20 cellular contexts compared by ENCODE assay signal in the genomic region with DNA sequence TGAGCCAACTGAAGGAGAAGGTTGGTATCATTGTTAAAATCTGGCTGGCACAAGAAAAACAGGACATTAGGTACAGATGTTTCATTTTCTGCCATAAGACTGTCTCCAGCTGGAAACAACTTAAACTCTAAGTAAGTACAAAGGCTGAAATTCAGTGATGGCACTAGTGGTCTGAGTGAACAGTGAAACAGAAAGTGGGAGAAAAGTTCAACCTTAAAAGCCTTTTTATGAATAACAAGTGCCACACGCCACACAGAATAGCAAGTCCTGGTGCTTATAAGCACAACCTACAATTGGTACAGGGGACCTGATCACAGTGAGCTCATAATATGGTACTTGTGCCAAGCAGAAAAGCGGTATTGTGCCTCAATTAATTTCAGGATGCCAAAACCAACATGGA.
"Had no signal": no experiment of that assay in that cellular context is flagged by ENCODE, and none has a peak within 500 bp of the region (broad histone marks: within the 10 kb centered on the region; RNA-seq: fewer than 3 reads in every experiment).

No MANE protein-coding gene starts in this region.

- H3K4me1 ChIP-seq: gastrocnemius medialis, heart right ventricle, parathyroid adenoma, psoas muscle, spleen had no signal

- H3K27me3 Mint-ChIP-seq: stimulated activated memory B cell treated with anti-CD40 and anti-IgM and Interleukin-4, amounts not matched to agents 10 μg/mL and 1 μg/mL and 100 μg/mL, for 72 hours had no signal

- H3K9ac ChIP-seq: parathyroid adenoma had no signal

- H2AFZ ChIP-seq: parathyroid adenoma had no signal

- H3K27me3 ChIP-seq: dorsolateral prefrontal cortex, gastrocnemius medialis, heart right ventricle, spleen had no signal

- H3K36me3 ChIP-seq: thoracic aorta had no signal

- H3K27ac ChIP-seq: dorsolateral prefrontal cortex, gastrocnemius medialis, heart right ventricle, parathyroid adenoma, psoas muscle, spleen, thoracic aorta had no signal

- H3K79me2 ChIP-seq: parathyroid adenoma had no signal

- DNase-seq: cortex of kidney; dorsolateral prefrontal cortex; effector CD8-positive, alpha-beta T cell; gastrocnemius medialis; heart right ventricle; islet precursor cell; mammary epithelial cell; naive thymus-derived CD4-positive, alpha-beta T cell; nephron progenitor cell; psoas muscle; retina; spleen; stimulated activated CD4-positive, alpha-beta T cell treated with anti-CD3 and anti-CD28 coated beads, Interleukin-15, amount 100 ng/mL, for 24 hours; stimulated activated CD4-positive, alpha-beta T cell treated with anti-CD3 and anti-CD28 coated beads, Interleukin-1b, Interleukin-23, amount 100 ng/mL, for 48 hours; stimulated activated CD4-positive, alpha-beta T cell treated with anti-CD3 and anti-CD28 coated beads, Interleukin-4, amount 100 ng/mL, for 24 hours had no signal

- H3K4me3 Mint-ChIP-seq: naive thymus-derived CD4-positive, alpha-beta T cell; nephron progenitor cell; stimulated activated memory B cell treated with anti-CD40 and anti-IgM and Interleukin-4, amounts not matched to agents 10 μg/mL and 1 μg/mL and 100 μg/mL, for 72 hours; stimulated activated naive CD8-positive, alpha-beta T cell treated with anti-CD3 and anti-CD28 coated beads, Interleukin-15, Interleukin-2, amounts not matched to agents 100 ng/mL and 50 ng/mL, for 24 hours had no signal

- H3K4me3 ChIP-seq: dorsolateral prefrontal cortex, gastrocnemius medialis, heart right ventricle, psoas muscle, spleen, thoracic aorta had no signal

- ATAC-seq: gastrocnemius medialis; heart right ventricle; left lobe of liver; naive thymus-derived CD4-positive, alpha-beta T cell; psoas muscle; stimulated activated memory B cell treated with anti-CD40 and anti-IgM and Interleukin-4, amounts not matched to agents 10 μg/mL and 1 μg/mL and 100 μg/mL, for 72 hours had no signal

- H3K9me3 ChIP-seq: gastrocnemius medialis, psoas muscle had no signal

- H3K27ac Mint-ChIP-seq: naive thymus-derived CD4-positive, alpha-beta T cell; nephron progenitor cell; stimulated activated memory B cell treated with anti-CD40 and anti-IgM and Interleukin-4, amounts not matched to agents 10 μg/mL and 1 μg/mL and 100 μg/mL, for 72 hours; stimulated activated naive CD8-positive, alpha-beta T cell treated with anti-CD3 and anti-CD28 coated beads, Interleukin-15, Interleukin-2, amounts not matched to agents 100 ng/mL and 50 ng/mL, for 24 hours had no signal
